In genomic region chr19:44643605-44644390, GRCh38 we compare ENCODE assay signal across 1 cellular context.
A peak's percentile ranks its signal among the peaks of the same experiment; 100 is the strongest.
TF ChIP-seq lines count a peak whose summit lies in the region.

Gene PVR (plus strand): TSS chr19:44643910. CDS start chr19:44644097, 187 bp downstream.

TF ChIP-seq in HepG2, 621 proteins besides CTCF, POLR2A, EP300 and RAD21 (continued from another document and continues in another):
- TF ChIP-seq IKZF5 (CRISPR knock-in tag; IDR thresholded peaks at IDR 0.05): peak; percentile 34
- TF ChIP-seq ZNF598 (CRISPR knock-in tag; IDR thresholded peaks at IDR 0.05; ENCODE audit: borderline replicate concordance): peak; percentile 73; the same call in 1 of the 2 replicates
- no peak for TF ChIP-seq CEBPB (IDR thresholded peaks at IDR 0.05; ENCODE audit: borderline replicate concordance, low read depth, low read length)
- no peak for TF ChIP-seq SIX1 (CRISPR knock-in tag; IDR thresholded peaks at IDR 0.05; ENCODE audit: borderline replicate concordance)
- peak; percentile 71 for TF ChIP-seq GABPB1 (CRISPR knock-in tag; IDR thresholded peaks at IDR 0.05)
- no peak for TF ChIP-seq RBAK (CRISPR knock-in tag; IDR thresholded peaks at IDR 0.05)
- peak; percentile 81; the same call in 1 of the 2 replicates for TF ChIP-seq ZGPAT (CRISPR knock-in tag; IDR thresholded peaks at IDR 0.05)
- no peak for TF ChIP-seq ZNF619 (CRISPR knock-in tag; IDR thresholded peaks at IDR 0.05)
- TF ChIP-seq ZHX1 (CRISPR knock-in tag; IDR thresholded peaks at IDR 0.05; ENCODE audit: low read depth): 0 out of 2 replicates have a peak, but pooled peaks have one; percentile 49
- no peak for TF ChIP-seq ZNF556 (CRISPR knock-in tag; IDR thresholded peaks at IDR 0.05; ENCODE audit: borderline replicate concordance)
- TF ChIP-seq ZNF296 (CRISPR knock-in tag; conservative IDR thresholded peaks at IDR 0.05): no peak; the same call in 1 of the 2 replicates
- no peak for TF ChIP-seq THAP8 (CRISPR knock-in tag; IDR thresholded peaks at IDR 0.05; ENCODE audit: borderline replicate concordance)
- no peak; the same call in 1 of the 2 replicates for TF ChIP-seq ZNF567 (CRISPR knock-in tag; IDR thresholded peaks at IDR 0.05; ENCODE audit: borderline replicate concordance)
- TF ChIP-seq ZNF746 (CRISPR knock-in tag; IDR thresholded peaks at IDR 0.05): no peak
- no peak for TF ChIP-seq GATA4 (IDR thresholded peaks at IDR 0.05; ENCODE audit: borderline replicate concordance, low read depth)
- no peak; the same call in 1 of the 2 replicates for TF ChIP-seq HOXD1 (CRISPR knock-in tag; IDR thresholded peaks at IDR 0.05)
- TF ChIP-seq MLLT10 (CRISPR knock-in tag; IDR thresholded peaks at IDR 0.05): no peak
- no peak for TF ChIP-seq KDM4B (CRISPR knock-in tag; IDR thresholded peaks at IDR 0.05)
- no peak for TF ChIP-seq TBX3 (IDR thresholded peaks at IDR 0.05; ENCODE audit: borderline replicate concordance)
- 0 out of 2 replicates have a peak, but pooled peaks have one; percentile 39 for TF ChIP-seq CBFB (CRISPR knock-in tag; IDR thresholded peaks at IDR 0.05)
- TF ChIP-seq MAX (IDR thresholded peaks at IDR 0.05): peak; percentile 32; the same call in 1 of the 2 replicates
- no peak for TF ChIP-seq MNT (IDR thresholded peaks at IDR 0.05)
- no peak for TF ChIP-seq ZNF160 (CRISPR knock-in tag; IDR thresholded peaks at IDR 0.05)
- no peak for TF ChIP-seq SOX6 (IDR thresholded peaks at IDR 0.05)
- TF ChIP-seq SOX6 (CRISPR knock-in tag; IDR thresholded peaks at IDR 0.05): no peak; the same call in 1 of the 2 replicates
- TF ChIP-seq ZNF75D (CRISPR knock-in tag; IDR thresholded peaks at IDR 0.05; ENCODE audit: borderline replicate concordance): no peak
- peak; percentile 37; the same call in 1 of the 2 replicates for TF ChIP-seq IRF9 (CRISPR knock-in tag; IDR thresholded peaks at IDR 0.05; ENCODE audit: borderline replicate concordance)
- TF ChIP-seq BCLAF1 (IDR thresholded peaks at IDR 0.05): no peak
- TF ChIP-seq FOXP4 (CRISPR knock-in tag; IDR thresholded peaks at IDR 0.05): no peak
- no peak for TF ChIP-seq ZNF609 (CRISPR knock-in tag; IDR thresholded peaks at IDR 0.05; ENCODE audit: borderline replicate concordance)
- no peak for TF ChIP-seq BATF2 (CRISPR knock-in tag; IDR thresholded peaks at IDR 0.05)
- TF ChIP-seq ZNF276 (CRISPR knock-in tag; IDR thresholded peaks at IDR 0.05; ENCODE audit: low read depth): peak; percentile 34; the same call in 1 of the 2 replicates
- TF ChIP-seq GZF1 (CRISPR knock-in tag; IDR thresholded peaks at IDR 0.05): no peak
- TF ChIP-seq PPARG (CRISPR knock-in tag; conservative IDR thresholded peaks at IDR 0.05): no peak
- peak; percentile 81 for TF ChIP-seq ZSCAN31 (CRISPR knock-in tag; IDR thresholded peaks at IDR 0.05; ENCODE audit: low read depth)
- no peak for TF ChIP-seq ELF3 (CRISPR knock-in tag; IDR thresholded peaks at IDR 0.05)
- no peak for TF ChIP-seq ZNF17 (CRISPR knock-in tag; IDR thresholded peaks at IDR 0.05)
